In genomic region chr7:103987455-103987854, GRCh38 we compare ENCODE assay signal across 1 cellular context.
TF ChIP-seq lines count a peak whose summit lies in the region.

No MANE protein-coding gene starts in this region.

TF ChIP-seq in IMR-90, 13 proteins besides CTCF, POLR2A, EP300 and RAD21 (continued from another document):
- no peak for TF ChIP-seq CEBPB (IDR thresholded peaks at IDR 0.05; ENCODE audit: low read depth, low read length)
- TF ChIP-seq BHLHE40 (IDR thresholded peaks at IDR 0.05; ENCODE audit: low read depth, low read length), result no peak
- no peak for TF ChIP-seq CHD1 (IDR thresholded peaks at IDR 0.05; ENCODE audit: low read depth, low read length)
- no peak for TF ChIP-seq MXI1 (IDR thresholded peaks at IDR 0.05; ENCODE audit: borderline replicate concordance, low read depth, low read length)
- TF ChIP-seq RCOR1 (IDR thresholded peaks at IDR 0.05; ENCODE audit: insufficient replicate concordance, low read length), result no peak
- TF ChIP-seq FOS (IDR thresholded peaks at IDR 0.05; ENCODE audit: low read depth, low read length), result no peak
